In genomic region chr5:53031695-53032096, GRCh38 we compare ENCODE assay signal across 8 cellular contexts. TPM values are rescaled to one million over a fixed set of nuclear protein-coding genes. Genes with fewer than 3 reads are reported as not detected.
A peak's percentile ranks its signal among the peaks of the same experiment; 100 is the strongest.
DNase-seq lines count a peak whose midpoint lies in the region; ATAC-seq, FAIRE-seq and TF ChIP-seq lines count a peak whose summit lies in the region.

No MANE protein-coding gene starts in this region.

- H3K27ac ChIP-seq in astrocyte (ENCODE audit: low read depth, low read length), result peak overlapping the region; percentile 81
- H3K27ac ChIP-seq in lung (ENCODE audit: low read depth in 1 of 2, low read length in 1 of 2), result peak overlapping the region; percentile 29 to 76

- no peaks in the 10 kb centered on the region for H3K9me3 Mint-ChIP-seq in astrocyte (ENCODE audit: unreplicated experiment)

- peak overlapping the region; percentile 58 for H3K9ac ChIP-seq in astrocyte (ENCODE audit: low read length)

- TF ChIP-seq CTCF in astrocyte (IDR thresholded peaks at IDR 0.05; ENCODE audit: insufficient read depth, low read depth, low read length) (no peak), lung (IDR thresholded peaks at IDR 0.05; ENCODE audit: control extremely low read depth, extremely low read depth) (no peak), GM20000 (IDR thresholded peaks at IDR 0.05; ENCODE audit: extremely low read depth, missing control alignments) (no peak)

- peak overlapping the region; percentile 36 for H3K4me3 Mint-ChIP-seq in astrocyte (ENCODE audit: unreplicated experiment)

- in situ Hi-C loops in G401 (cut with HindIII; ENCODE audit: low sequenced_read_pairs), result no loop called here

- H3K36me3 ChIP-seq in astrocyte (ENCODE audit: insufficient read depth, low read length) (no peaks in the 10 kb centered on the region), lung (ENCODE audit: control insufficient read depth in 2 of 2, insufficient read depth in 2 of 2, low read length in 2 of 2) (no peaks in the 10 kb centered on the region)

- H3K27me3 ChIP-seq in astrocyte (ENCODE audit: insufficient read depth, low read length) (no peaks in the 10 kb centered on the region), lung (ENCODE audit: control insufficient read depth, insufficient read depth) (no peaks in the 10 kb centered on the region)

- H3K36me3 Mint-ChIP-seq in astrocyte (ENCODE audit: low read depth, unreplicated experiment), result no peaks in the 10 kb centered on the region

- H3K27ac Mint-ChIP-seq in astrocyte (ENCODE audit: unreplicated experiment), result peak overlapping the region; percentile 94

- H3K4me1 ChIP-seq in astrocyte (ENCODE audit: insufficient read depth, low read length), result peaks cover 45% of the 10 kb centered on the region
- H3K4me1 ChIP-seq in lung (ENCODE audit: control insufficient read depth in 2 of 2, insufficient read depth in 2 of 2, low read length in 2 of 2), result peaks cover 4 to 12% of the 10 kb centered on the region in 2 donors

- peak; percentile 69 for FAIRE-seq in astrocyte (lab: Jason Lieb, UNC)

- H3K9me3 ChIP-seq in astrocyte (ENCODE audit: insufficient read depth, low read depth, low read length), result no peaks in the 10 kb centered on the region
- no peaks in the 10 kb centered on the region for H3K9me3 ChIP-seq in lung (ENCODE audit: control insufficient read depth in 2 of 2, insufficient read depth in 1 of 2, low read length in 1 of 2)

- DNase-seq in AG08396 (ENCODE audit: low spot score) (peak; percentile 31), astrocyte (ENCODE audit: low read depth) (peak; percentile 95), lung (ENCODE audit: low spot score) (no peak), NCI-H2029 (lab: John Stamatoyannopoulos, UW) (no peak), GM20000 (ENCODE audit: low spot score) (no peak), G401 (ENCODE audit: low spot score) (no peak)
- DNase-seq in Jurkat, Clone E6-1 (ENCODE audit: low read depth, low spot score), result peak; percentile 80

- ATAC-seq in lung (ENCODE audit: insufficient read depth, low FRiP score), result peak; percentile 51
- no peak for ATAC-seq in GM21526 (IDR thresholded peaks at IDR 0.05; ENCODE audit: low FRiP score, unreplicated experiment)

- no peaks in the 10 kb centered on the region for H3K27me3 Mint-ChIP-seq in astrocyte (ENCODE audit: low read depth, unreplicated experiment)

- no peak overlapping the region for H2AFZ ChIP-seq in astrocyte (ENCODE audit: low read depth, low read length)

- H3K4me1 Mint-ChIP-seq in astrocyte (ENCODE audit: low read depth, unreplicated experiment), result peaks cover 34% of the 10 kb centered on the region

- peaks cover 3% of the 10 kb centered on the region for H3K79me2 ChIP-seq in astrocyte (ENCODE audit: insufficient read depth, low read length)

- 14 to 18% methylated on average over 4 of the region's 4 CpGs for WGBS in lung, 2 donors

- H4K20me1 ChIP-seq in astrocyte (ENCODE audit: insufficient read depth, low read length), result no peaks in the 10 kb centered on the region

- no peak overlapping the region for H3K4me3 ChIP-seq in Jurkat, Clone E6-1 (ENCODE audit: low read length)
- H3K4me3 ChIP-seq in astrocyte (ENCODE audit: insufficient read depth, low read depth, low read length), result no peak overlapping the region
- H3K4me3 ChIP-seq in lung, result no peak overlapping the region

- H3K4me2 ChIP-seq in astrocyte (ENCODE audit: low read length), result peak overlapping the region; percentile 65

RNA-seq across cellular contexts. Expression of gene ITGA2, which starts 42.5 kb away (rescaled TPM):
- polyA plus RNA-seq in Jurkat, Clone E6-1 (2012; ENCODE audit: insufficient read depth, insufficient read length), result 1.0 TPM
- 20.1 and 35.9 TPM in 2 replicates for total RNA-seq in astrocyte
- 10 to 100 TPM; 22.3 to 36.1 TPM for total RNA-seq in lung
- 10 to 100 TPM in 1 of 2 donors, 1 to 10 TPM in 1; 2.0 to 16.1 TPM for polyA plus RNA-seq in lung
- not detected in 2 replicates for total RNA-seq in G401 (2014; rRNA removed; shearing (Covaris generic))

Comparison
In these comparisons a context has a peak if more than half of its experiments do, and no peak if none do; other contexts are left out.
1. DNase-seq: peak in AG08396 (single experiment), Jurkat, Clone E6-1 (single experiment) and astrocyte (single experiment); none in lung (single experiment), NCI-H2029 (single experiment), GM20000 (single experiment) and G401 (single experiment).
2. RNA of gene ITGA2, which starts 42.5 kb away (total RNA-seq): 22.3 to 36.1 TPM in lung and 20.1 to 35.9 TPM in astrocyte; not detected in G401; every median in the first group is over 10 times any median in the second.